In the genomic region with DNA sequence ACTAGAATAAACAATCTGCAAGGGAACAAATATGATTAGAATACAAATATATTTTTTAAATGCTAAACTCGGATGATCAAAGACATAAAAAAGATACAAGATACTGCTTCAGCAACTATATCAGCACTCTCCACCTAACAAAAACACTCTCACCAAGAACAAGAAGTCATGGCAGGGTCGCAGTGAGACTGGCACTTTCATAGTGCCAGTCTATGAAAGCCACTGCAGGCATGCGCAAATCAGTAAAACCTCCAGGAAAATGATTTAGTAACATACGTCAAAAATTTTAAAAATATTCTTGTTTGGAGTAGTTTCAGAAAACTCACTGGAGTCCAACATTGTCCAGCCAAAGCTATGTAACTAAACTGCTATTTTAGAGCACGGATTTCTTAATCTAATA, we compare ENCODE assay signal across 5 cellular contexts.
"Had no signal": no experiment of that assay in that cellular context is flagged by ENCODE, and none has a peak within 500 bp of the region (broad histone marks: within the 10 kb centered on the region; RNA-seq: fewer than 3 reads in every experiment).

No MANE protein-coding gene starts in this region.

- H3K4me3 ChIP-seq: GM23338, K562 had no signal

- H3K4me2 ChIP-seq: GM23338 had no signal

- DNase-seq: H9, HCEC 1CT, IMR-90 had no signal

- ATAC-seq: GM23338, K562 had no signal

- H3K27ac Mint-ChIP-seq: GM23338, H9 had no signal

- H3K4me3 Mint-ChIP-seq: GM23338, H9 had no signal

- H2AFZ ChIP-seq: GM23338 had no signal

- H3K9me3 Mint-ChIP-seq: GM23338, H9 had no signal
